Comparison of ENCODE assay signal across 10 cellular contexts in the genomic region with DNA sequence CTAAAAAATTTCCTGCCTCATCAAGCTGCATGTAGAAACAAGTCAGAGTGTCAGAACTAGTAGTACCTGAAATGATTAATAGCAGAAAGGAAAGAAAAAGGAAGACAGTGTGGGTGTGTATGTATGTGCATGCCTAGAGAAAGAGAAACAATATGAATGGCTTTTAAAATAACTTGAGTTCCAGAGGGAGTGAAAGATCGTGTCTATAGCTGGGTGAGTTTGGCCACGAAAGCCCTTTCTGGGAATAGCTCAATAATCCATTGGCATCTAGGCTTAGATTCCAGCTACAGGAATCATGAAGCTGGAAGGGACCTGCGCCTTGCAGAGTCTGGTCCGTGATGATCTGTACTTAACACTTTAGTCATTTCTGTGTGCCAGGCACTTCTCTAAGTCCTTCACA.
DNase-seq lines count a peak whose midpoint lies in the region; ATAC-seq, FAIRE-seq and TF ChIP-seq lines count a peak whose summit lies in the region.
"Had no signal": no experiment of that assay in that cellular context is flagged by ENCODE, and none has a peak within 500 bp of the region (broad histone marks: within the 10 kb centered on the region; RNA-seq: fewer than 3 reads in every experiment).

No MANE protein-coding gene starts in this region.

- no peak for FAIRE-seq in bronchial epithelial cell (lab: Jason Lieb, UNC)

- no peaks in the 10 kb centered on the region for H3K36me3 Mint-ChIP-seq in type B pancreatic cell
- H3K36me3 Mint-ChIP-seq: CD4-positive, CD25-positive, alpha-beta regulatory T cell had no signal

- H3K9me3 Mint-ChIP-seq in type B pancreatic cell, result no peaks in the 10 kb centered on the region
- H3K9me3 Mint-ChIP-seq: CD4-positive, CD25-positive, alpha-beta regulatory T cell had no signal

- H3K27me3 Mint-ChIP-seq in type B pancreatic cell, result no peaks in the 10 kb centered on the region
- H3K27me3 Mint-ChIP-seq: CD4-positive, CD25-positive, alpha-beta regulatory T cell had no signal

- DNase-seq in cardiac muscle cell (ENCODE audit: low read depth in 1 of 2, low spot score in 1 of 2), result no peak
- DNase-seq in Right ventricle myocardium inferior (ENCODE audit: missing footprints), result no peak
- DNase-seq in bronchial epithelial cell (ENCODE audit: low read depth), result peak; percentile 95
- DNase-seq in type B pancreatic cell (ENCODE audit: extremely low spot score, unreplicated experiment), result no peak
- DNase-seq in LoVo (ENCODE audit: low spot score), result no peak
- DNase-seq in activated naive CD4-positive, alpha-beta T cell (lab: John Stamatoyannopoulos, UW), result no peak
- no peak for DNase-seq in activated CD4-positive, alpha-beta T cell treated with anti-CD3 and anti-CD28 coated beads for 1 hour
- DNase-seq: activated CD4-positive, alpha-beta T cell treated with anti-CD3 and anti-CD28 coated beads, Interleukin-2, amount 50 U/mL, for 48 hours; CD4-positive, CD25-positive, alpha-beta regulatory T cell had no signal

- no peaks in the 10 kb centered on the region for H3K36me3 ChIP-seq in cardiac muscle cell
- no peaks in the 10 kb centered on the region for H3K36me3 ChIP-seq in bronchial epithelial cell (ENCODE audit: control insufficient read depth, insufficient read depth, low read length)

- peaks cover 4% of the 10 kb centered on the region for H3K4me1 Mint-ChIP-seq in type B pancreatic cell (ENCODE audit: unreplicated experiment)

- H3K4me3 ChIP-seq in cardiac muscle cell (no peak overlapping the region), bronchial epithelial cell (ENCODE audit: low read depth, low read length) (peak overlapping the region; percentile 45)

- H3K27ac ChIP-seq in cardiac muscle cell, result peak overlapping the region; percentile 51

- peak overlapping the region; percentile 68 for H3K4me3 Mint-ChIP-seq in type B pancreatic cell
- H3K4me3 Mint-ChIP-seq: CD4-positive, CD25-positive, alpha-beta regulatory T cell had no signal

- H3K27me3 ChIP-seq in cardiac muscle cell, result no peaks in the 10 kb centered on the region
- H3K27me3 ChIP-seq in bronchial epithelial cell (ENCODE audit: control insufficient read depth, insufficient read depth, low read length), result no peaks in the 10 kb centered on the region

- ATAC-seq in Right ventricle myocardium inferior (no peak), HG03064 (IDR thresholded peaks at IDR 0.05; ENCODE audit: low read depth, unreplicated experiment) (peak; percentile 85)

- intact Hi-C loops in Right ventricle myocardium inferior (cut with DNase I), result no loop called here

- peak overlapping the region; percentile 88 for H3K27ac Mint-ChIP-seq in type B pancreatic cell

- H3K4me1 ChIP-seq in cardiac muscle cell (ENCODE audit: low read depth), result peaks cover 28% of the 10 kb centered on the region

- TF ChIP-seq CTCF in cardiac muscle cell (IDR thresholded peaks at IDR 0.05; ENCODE audit: low read depth, low read length) (no peak), bronchial epithelial cell (IDR thresholded peaks at IDR 0.05; ENCODE audit: insufficient read depth, low read length, severe bottlenecking) (no peak), type B pancreatic cell (conservative IDR thresholded peaks at IDR 0.05) (no peak)

- no peaks in the 10 kb centered on the region for H3K9me3 ChIP-seq in cardiac muscle cell (ENCODE audit: low read depth)
